Comparison of ENCODE assay signal across 28 cellular contexts in genomic region chr7:150953061-150953997, GRCh38. TPM values are rescaled to one million over a fixed set of nuclear protein-coding genes. Genes with fewer than 3 reads are reported as not detected.
DNase-seq lines count a peak whose midpoint lies in the region; ATAC-seq and TF ChIP-seq lines count a peak whose summit lies in the region.
"Had no signal": no experiment of that assay in that cellular context is flagged by ENCODE, and none has a peak within 500 bp of the region (broad histone marks: within the 10 kb centered on the region; RNA-seq: fewer than 3 reads in every experiment).

No MANE protein-coding gene starts in this region.

- no peak for TF ChIP-seq CTCF in RWPE2 (IDR thresholded peaks at IDR 0.05; ENCODE audit: poor library complexity, severe bottlenecking)
- no peak for TF ChIP-seq CTCF in heart right ventricle (IDR thresholded peaks at IDR 0.05)
- no peak for TF ChIP-seq CTCF in spleen (IDR thresholded peaks at IDR 0.05 in 8 of 11, conservative IDR thresholded peaks at IDR 0.05 in 3 of 11)

- peak; percentile 49 for DNase-seq in RWPE2 (ENCODE audit: low spot score)
- peak in 1 of 2 donors; percentile 18 for DNase-seq in heart right ventricle
- peak; percentile 63 for DNase-seq in spleen
- no peak for DNase-seq in left colon
- no peak for DNase-seq in SW480 (ENCODE audit: low spot score)
- no peak for DNase-seq in DMS 273 treated with DMSO at 0.1 percent for 48 hours (lab: John Stamatoyannopoulos, UW)
- DNase-seq in central memory CD4-positive, alpha-beta T cell = no peak
- DNase-seq: ACHN; activated CD4-positive, alpha-beta T cell treated with anti-CD3 and anti-CD28 coated beads for 36 hours; activated CD8-positive, alpha-beta memory T cell treated with anti-CD3 and anti-CD28 coated beads for 24 hours; activated naive CD4-positive, alpha-beta T cell treated with anti-CD3 and anti-CD28 coated beads, Interleukin-2, amount 50 U/mL, for 16 hours; activated T-cell treated with anti-CD3 and anti-CD28 coated beads for 4 hours; BE2C; brain microvascular endothelial cell; DMS153; natural killer cell; NCI-H1417 treated with DMSO at 0.1 percent for 48 hours; NCI-H748 treated with DMSO at 0.1 percent for 48 hours; retina; SIG-M5; stimulated activated naive CD8-positive, alpha-beta T cell treated with anti-CD3 and anti-CD28 coated beads, Interleukin-15, amount 100 ng/mL, for 72 hours; T-helper 9 cell; thyroid gland had no signal

- H3K27me3 ChIP-seq in RWPE2 (ENCODE audit: insufficient read depth, poor library complexity, severe bottlenecking) (peaks cover 5% of the 10 kb centered on the region), heart right ventricle (peaks cover 0 to 41% (median 21%) of the 10 kb centered on the region in 7 donors), muscle layer of colon (ENCODE audit: control insufficient read depth in 1 of 2, insufficient read depth in 2 of 2, low read length in 2 of 2) (no peaks in the 10 kb centered on the region), spleen (replicated peaks in 1 of 7) (peaks cover 0 to 55% (median 23%) of the 10 kb centered on the region in 7 donors)
- H3K27me3 ChIP-seq: BE2C, ovary, thyroid gland had no signal

- H3K4me1 ChIP-seq in RWPE2 (ENCODE audit: insufficient read depth, poor library complexity, severe bottlenecking) = no peaks in the 10 kb centered on the region
- peaks cover 11 to 56% (median 36%) of the 10 kb centered on the region in 9 donors for H3K4me1 ChIP-seq in heart right ventricle
- H3K4me1 ChIP-seq in muscle layer of colon (ENCODE audit: insufficient read depth, low read length) = peaks cover 56% of the 10 kb centered on the region
- H3K4me1 ChIP-seq in spleen = peaks cover 0 to 29% (median 4%) of the 10 kb centered on the region in 6 donors

- H3K27ac ChIP-seq in RWPE2 (ENCODE audit: poor library complexity, severe bottlenecking) = no peak overlapping the region
- H3K27ac ChIP-seq in heart right ventricle = peak overlapping the region in 9 of 10 donors; percentile 10 to 90 (median 48)
- peak overlapping the region; percentile 96 for H3K27ac ChIP-seq in muscle layer of colon (ENCODE audit: low read depth, low read length)
- H3K27ac ChIP-seq in spleen = no peak overlapping the region
- H3K27ac ChIP-seq: brain microvascular endothelial cell, left lung, ovary, thyroid gland, VCaP had no signal

- H3K9ac ChIP-seq in muscle layer of colon (ENCODE audit: low read length) = peak overlapping the region; percentile 11

- no peak for TF ChIP-seq POLR2A in spleen (IDR thresholded peaks at IDR 0.05)

- intact Hi-C loops in heart right ventricle (cut with DNase I) (loop anchor here in 2 of 10 donors (5.0 to 10.0 kb wide), 2 partner anchors 49 to 56 kb away; no protein-coding TSS in a partner anchor), spleen (cut with DNase I; ENCODE audit: low total_unique reads) (no loop called here), left colon (cut with DNase I, micrococcal nuclease) (no loop called here)

- H3K9me3 ChIP-seq in RWPE2 (ENCODE audit: severe bottlenecking) = no peaks in the 10 kb centered on the region
- no peaks in the 10 kb centered on the region for H3K9me3 ChIP-seq in heart right ventricle
- H3K9me3 ChIP-seq in muscle layer of colon (ENCODE audit: low read length) = no peaks in the 10 kb centered on the region
- no peaks in the 10 kb centered on the region for H3K9me3 ChIP-seq in spleen
- H3K9me3 ChIP-seq: BE2C, left lung, ovary, thyroid gland had no signal

- no peak for ATAC-seq in RWPE2 (ENCODE audit: low read depth)
- peak in 4 of 8 donors; percentile 3 to 54 (median 32) for ATAC-seq in heart right ventricle
- ATAC-seq in left colon = no peak
- ATAC-seq: activated CD4-positive, alpha-beta T cell treated with anti-CD3 and anti-CD28 coated beads for 36 hours; left lung; natural killer cell; Panc1; stimulated activated naive CD8-positive, alpha-beta T cell treated with anti-CD3 and anti-CD28 coated beads, Interleukin-15, amount 100 ng/mL, for 72 hours had no signal

- H3K36me3 ChIP-seq in RWPE2 (ENCODE audit: low read depth) (no peaks in the 10 kb centered on the region), heart right ventricle (peaks cover 0 to 28% (median 0%) of the 10 kb centered on the region in 9 donors), muscle layer of colon (ENCODE audit: insufficient read depth, low read length) (peaks cover 31% of the 10 kb centered on the region), spleen (no peaks in the 10 kb centered on the region)
- H3K36me3 ChIP-seq: brain microvascular endothelial cell, left lung, ovary, thyroid gland had no signal

- no peak overlapping the region for H3K4me3 ChIP-seq in RWPE2 (ENCODE audit: severe bottlenecking)
- H3K4me3 ChIP-seq in heart right ventricle = no peak overlapping the region
- peak overlapping the region; percentile 2 to 61 for H3K4me3 ChIP-seq in muscle layer of colon (ENCODE audit: low read depth in 1 of 2, low read length in 2 of 2)
- H3K4me3 ChIP-seq in spleen = no peak overlapping the region
- H3K4me3 ChIP-seq: left lung, ovary, thyroid gland had no signal

- WGBS in heart right ventricle, 2 donors = 67 to 69% methylated on average over 17 of the region's 17 CpGs
- WGBS in spleen, 5 donors = 86 to 90% (median 89%) methylated on average over 16 to 17 of the region's 17 CpGs

RNA-seq across cellular contexts. Expression of gene KCNH2, which starts 24.8 kb away (rescaled TPM):
- total RNA-seq in heart right ventricle (100 to 1,000 TPM in 1 of 10 donors, 10 to 100 TPM in 9; 63.2 to 126 (median 78.4) TPM), spleen (1 to 10 TPM; 1.6 to 5.1 (median 2.8) TPM), left colon (10 to 100 TPM in 1 of 2 donors, under 1 TPM in 1; 0.92 to 10.4 TPM)
- polyA plus RNA-seq in heart right ventricle (10 to 100 TPM; 50.2 to 99.9 TPM), spleen (1 to 10 TPM in 2 of 3 donors, under 1 TPM in 1; 0.67 to 2.5 (median 1.3) TPM)

RNA-seq across cellular contexts. Expression of gene NOS3, which starts 37.5 kb away (rescaled TPM):
- total RNA-seq in heart right ventricle = 10 to 100 TPM in 9 of 10 donors, 1 to 10 TPM in 1; 10.0 to 53.3 (median 13.3) TPM
- 10 to 100 TPM; 11.1 to 25.5 TPM for polyA plus RNA-seq in heart right ventricle
- total RNA-seq in spleen = 100 to 1,000 TPM; 106 to 455 (median 187) TPM
- polyA plus RNA-seq in spleen = 10 to 100 TPM; 11.9 to 81.1 (median 28.4) TPM
- total RNA-seq in left colon = 1 to 10 TPM; 2.7 to 5.4 TPM

Comparison
In these comparisons a context has a peak if more than half of its experiments do, and no peak if none do; other contexts are left out.
1. DNase-seq: peak in RWPE2 (single experiment) and spleen (single experiment); none in left colon (0 of 2), SW480 (single experiment), DMS 273 treated with DMSO at 0.1 percent for 48 hours (single experiment) and central memory CD4-positive, alpha-beta T cell (single experiment).
2. H3K27ac ChIP-seq: peak in heart right ventricle (9 of 10) and muscle layer of colon (single experiment); none in RWPE2 (single experiment) and spleen (0 of 8).
3. H3K4me3 ChIP-seq: peak in muscle layer of colon (2 of 2); none in RWPE2 (single experiment), heart right ventricle (0 of 10) and spleen (0 of 8).
4. RNA of gene KCNH2, which starts 24.8 kb away (total RNA-seq): 63.2 to 126 TPM in heart right ventricle; 0.92 to 10.4 TPM in left colon and 1.6 to 5.1 TPM in spleen; every median in the first group is over 4 times any median in the second.